1 cellular context compared by ENCODE assay signal in genomic region chr1:26959722-26960624, GRCh38.
TF ChIP-seq lines count a peak whose summit lies in the region.

KDF1 (minus strand) TSS chr1:26960468; CDS start chr1:26952380, 8,088 bp downstream.

TF ChIP-seq in HepG2, 621 proteins besides CTCF, POLR2A, EP300 and RAD21 (continued from another document and continues in another):
- no peak for TF ChIP-seq TCF7L2 (IDR thresholded peaks at IDR 0.05; ENCODE audit: low read depth, low read length)
- TF ChIP-seq MAFG (CRISPR knock-in tag; IDR thresholded peaks at IDR 0.05), result no peak
- TF ChIP-seq ZNF281 (CRISPR knock-in tag; IDR thresholded peaks at IDR 0.05; ENCODE audit: borderline replicate concordance), result peak; percentile 60; the same call in 1 of the 2 replicates
- no peak for TF ChIP-seq TOE1 (CRISPR knock-in tag; IDR thresholded peaks at IDR 0.05)
- no peak for TF ChIP-seq ZNF674 (CRISPR knock-in tag; IDR thresholded peaks at IDR 0.05; ENCODE audit: low read depth)
- no peak for TF ChIP-seq SMAD9 (CRISPR knock-in tag; IDR thresholded peaks at IDR 0.05)
- TF ChIP-seq CBFB (CRISPR knock-in tag; IDR thresholded peaks at IDR 0.05), result no peak
- no peak for TF ChIP-seq FUBP1 (CRISPR knock-in tag; IDR thresholded peaks at IDR 0.05; ENCODE audit: borderline replicate concordance)
- no peak for TF ChIP-seq ZNF496 (CRISPR knock-in tag; IDR thresholded peaks at IDR 0.05; ENCODE audit: insufficient replicate concordance)
- TF ChIP-seq ZNF337 (CRISPR knock-in tag; IDR thresholded peaks at IDR 0.05; ENCODE audit: borderline replicate concordance, low read depth), result no peak
- TF ChIP-seq ZNF713 (CRISPR knock-in tag; IDR thresholded peaks at IDR 0.05), result no peak
- TF ChIP-seq ZNF672 (CRISPR knock-in tag; IDR thresholded peaks at IDR 0.05), result no peak
- peak; percentile 17; the same call in 1 of the 2 replicates for TF ChIP-seq ZNF770 (CRISPR knock-in tag; IDR thresholded peaks at IDR 0.05)
- no peak for TF ChIP-seq CREBL2 (CRISPR knock-in tag; IDR thresholded peaks at IDR 0.05; ENCODE audit: borderline replicate concordance)
- TF ChIP-seq PHF8 (CRISPR knock-in tag; IDR thresholded peaks at IDR 0.05), result peak; percentile 60
- TF ChIP-seq HOXA5 (CRISPR knock-in tag; IDR thresholded peaks at IDR 0.05), result no peak
- no peak for TF ChIP-seq ZNF24 (IDR thresholded peaks at IDR 0.05)
- TF ChIP-seq ZNF737 (CRISPR knock-in tag; IDR thresholded peaks at IDR 0.05; ENCODE audit: borderline replicate concordance), result no peak
- no peak for TF ChIP-seq HDAC2 (CRISPR knock-in tag; IDR thresholded peaks at IDR 0.05)
- no peak for TF ChIP-seq PBX2 (CRISPR knock-in tag; IDR thresholded peaks at IDR 0.05)
- peak; percentile 54; the same call in 1 of the 2 replicates for TF ChIP-seq GATAD2A (CRISPR knock-in tag; IDR thresholded peaks at IDR 0.05)
- TF ChIP-seq ZNF180 (CRISPR knock-in tag; IDR thresholded peaks at IDR 0.05; ENCODE audit: borderline replicate concordance, low read depth), result no peak
- TF ChIP-seq ZNF652 (CRISPR knock-in tag; IDR thresholded peaks at IDR 0.05; ENCODE audit: borderline replicate concordance, low read depth), result no peak; the same call in 1 of the 2 replicates
- TF ChIP-seq ZNF543 (CRISPR knock-in tag; IDR thresholded peaks at IDR 0.05), result peak; percentile 75; the same call in 1 of the 2 replicates
- no peak for TF ChIP-seq ZNF230 (CRISPR knock-in tag; IDR thresholded peaks at IDR 0.05)
- TF ChIP-seq THAP11 (CRISPR knock-in tag; IDR thresholded peaks at IDR 0.05), result peak; percentile 76
- TF ChIP-seq AGO2 (optimal IDR thresholded peaks at IDR 0.05; ENCODE audit: low read depth, low read length), result no peak
- TF ChIP-seq SKIL (CRISPR knock-in tag; IDR thresholded peaks at IDR 0.05; ENCODE audit: borderline replicate concordance), result no peak
- TF ChIP-seq MLX (CRISPR knock-in tag; IDR thresholded peaks at IDR 0.05), result no peak
- no peak for TF ChIP-seq TAF15 (IDR thresholded peaks at IDR 0.05; ENCODE audit: low read depth, low read length, poor library complexity, severe bottlenecking)
- peak; percentile 69 for TF ChIP-seq PHF20 (CRISPR knock-in tag; IDR thresholded peaks at IDR 0.05)
- no peak for TF ChIP-seq MAF1 (CRISPR knock-in tag; IDR thresholded peaks at IDR 0.05; ENCODE audit: borderline replicate concordance)
- TF ChIP-seq CEBPZ (IDR thresholded peaks at IDR 0.05; ENCODE audit: low read length), result no peak
- no peak for TF ChIP-seq ZMYM2 (CRISPR knock-in tag; IDR thresholded peaks at IDR 0.05)
- peak; percentile 61; the same call in 1 of the 2 replicates for TF ChIP-seq TFDP2 (CRISPR knock-in tag; IDR thresholded peaks at IDR 0.05)
- TF ChIP-seq ZBTB4 (CRISPR knock-in tag; IDR thresholded peaks at IDR 0.05; ENCODE audit: borderline replicate concordance), result no peak
- no peak for TF ChIP-seq RELA (CRISPR knock-in tag; IDR thresholded peaks at IDR 0.05)
- no peak for TF ChIP-seq HMG20B (CRISPR knock-in tag; conservative IDR thresholded peaks at IDR 0.05)
- no peak for TF ChIP-seq ZNF276 (CRISPR knock-in tag; IDR thresholded peaks at IDR 0.05; ENCODE audit: low read depth)
